In genomic region chr6:98835149-98836024, GRCh38 we compare ENCODE assay signal across 8 cellular contexts. TPM values are rescaled to one million over a fixed set of nuclear protein-coding genes. Genes with fewer than 3 reads are reported as not detected.
DNase-seq lines count a peak whose midpoint lies in the region; ATAC-seq and TF ChIP-seq lines count a peak whose summit lies in the region.

No MANE protein-coding gene starts in this region.

- ATAC-seq in Right ventricle myocardium superior (ENCODE audit: poor library complexity), result no peak
- no peak for ATAC-seq in Right ventricle myocardium inferior

- no peaks in the 10 kb centered on the region for H3K9me3 ChIP-seq in tibial nerve

- no peaks in the 10 kb centered on the region for H3K36me3 ChIP-seq in tibial nerve

- peak overlapping the region; percentile 36 to 90 (median 71) for H3K27ac ChIP-seq in tibial nerve

- TF ChIP-seq CTCF in tibial nerve (IDR thresholded peaks at IDR 0.05), result no peak

- DNase-seq in Right ventricle myocardium superior (peak; percentile 44), Right ventricle myocardium inferior (ENCODE audit: missing footprints) (no peak), SK-N-DZ (ENCODE audit: low spot score) (peak; percentile 56), islet precursor cell (peak; percentile 65), tibial nerve (ENCODE audit: low spot score in 2 of 2) (no peak), G401 (ENCODE audit: low spot score) (no peak), MV-4-11 (lab: John Stamatoyannopoulos, UW) (no peak), NCI-H2029 (lab: John Stamatoyannopoulos, UW) (no peak)

- TF ChIP-seq POLR2A in tibial nerve (IDR thresholded peaks at IDR 0.05), result no peak

- peak overlapping the region; percentile 38 to 67 (median 59) for H3K4me3 ChIP-seq in tibial nerve

- intact Hi-C loops in Right ventricle myocardium superior (cut with DNase I) (loop anchor here (10.0 kb wide), 1 partner anchor 279 kb away; no protein-coding TSS in a partner anchor), Right ventricle myocardium inferior (cut with DNase I) (no loop called here)

- peaks cover 0 to 88% of the 10 kb centered on the region in 2 donors for H3K27me3 ChIP-seq in tibial nerve

- in situ Hi-C loops in G401 (cut with HindIII; ENCODE audit: low sequenced_read_pairs), result no loop called here

- H3K4me1 ChIP-seq in tibial nerve, result peaks cover 0 to 56% (median 25%) of the 10 kb centered on the region in 4 donors

- TF ChIP-seq EP300 in tibial nerve (IDR thresholded peaks at IDR 0.05), result no peak

- 3 to 5% methylated on average over 19 to 63 of the region's 76 CpGs for WGBS in tibial nerve, 2 donors

RNA-seq across cellular contexts. Expression of gene POU3F2, which starts 1.0 kb away (rescaled TPM):
- not detected for total RNA-seq in Right ventricle myocardium superior
- not detected for total RNA-seq in Right ventricle myocardium inferior
- polyA plus RNA-seq in SK-N-DZ (2014; cell fraction: cytosol; rRNA removed), result 1.8 and 2.2 TPM in 2 replicates
- polyA plus RNA-seq in SK-N-DZ (2014; cell fraction: nucleus; rRNA removed), result 1.1 and 1.4 TPM in 2 replicates
- total RNA-seq in tibial nerve, result 1 to 10 TPM; 1.8 to 4.4 (median 3.6) TPM
- not detected in 2 replicates for total RNA-seq in G401 (2014; rRNA removed; shearing (Covaris generic))

Comparison
In these comparisons a context has a peak if more than half of its experiments do, and no peak if none do; other contexts are left out.
1. DNase-seq: peak in Right ventricle myocardium superior (single experiment), SK-N-DZ (single experiment) and islet precursor cell (single experiment); none in Right ventricle myocardium inferior (single experiment), tibial nerve (0 of 2), G401 (single experiment), MV-4-11 (single experiment) and NCI-H2029 (single experiment).